Comparison of ENCODE assay signal across 31 cellular contexts in genomic region chr11:10418950-10419310, GRCh38.
"Had no signal": no experiment of that assay in that cellular context is flagged by ENCODE, and none has a peak within 500 bp of the region (broad histone marks: within the 10 kb centered on the region; RNA-seq: fewer than 3 reads in every experiment).

No MANE protein-coding gene starts in this region.

- H3K4me1 ChIP-seq: body of pancreas, pancreas, prostate gland had no signal

- H3K27me3 ChIP-seq: adrenal gland, body of pancreas, left lung, pancreas, suprapubic skin, tibial artery had no signal

- H3K27ac ChIP-seq: adrenal gland, body of pancreas, cardiac muscle cell, pancreas, prostate gland, stomach, suprapubic skin, tibial artery had no signal

- H3K9me3 ChIP-seq: adrenal gland, body of pancreas, left lung, pancreas, prostate gland, suprapubic skin, tibial artery had no signal

- H3K36me3 ChIP-seq: adrenal gland, cardiac muscle cell, left lung, pancreas, prostate gland, stomach, suprapubic skin, tibial artery had no signal

- H3K4me3 ChIP-seq: adrenal gland, body of pancreas, cardiac muscle cell, left lung, lung, pancreas, prostate gland, stomach, suprapubic skin, tibial artery had no signal

- DNase-seq: activated CD4-positive, alpha-beta T cell treated with anti-CD3 and anti-CD28 coated beads for 4 hours; activated CD4-positive, alpha-beta T cell treated with anti-CD3 and anti-CD28 coated beads, Interleukin-2, amount 50 U/mL, for 48 hours; activated CD4-positive, CD25-positive, alpha-beta regulatory T cell; activated CD8-positive, alpha-beta memory T cell treated with anti-CD3 and anti-CD28 coated beads for 24 hours; activated effector memory CD4-positive, alpha-beta T cell treated with Interleukin-2 at 50 U/mL for 16 hours; activated naive CD4-positive, alpha-beta T cell treated with Interleukin-2 at 50 U/mL for 16 hours; adrenal gland; aorta; body of pancreas; cerebellar nuclear complex; cortex of kidney; effector memory CD8-positive, alpha-beta T cell; erythroblast; foreskin fibroblast; head of caudate nucleus; hippocampal formation; left lung; nephron progenitor cell; pancreas; retina; small intestine; stimulated activated CD4-positive, alpha-beta T cell treated with anti-CD3 and anti-CD28 coated beads, Interleukin-1b, Interleukin-23, amount 100 ng/mL, for 48 hours; stimulated activated CD4-positive, alpha-beta T cell treated with anti-CD3 and anti-CD28 coated beads, Interleukin-4, amount 100 ng/mL, for 4 hours; stimulated activated naive B cell treated with anti-CD40 and anti-IgM and Interleukin-4, amounts not matched to agents 10 μg/mL and 1 μg/mL and 100 μg/mL, for 72 hours; stomach; T-helper 1 cell; tibial artery had no signal
